ENCODE assay signal across 17 cellular contexts in the genomic region with DNA sequence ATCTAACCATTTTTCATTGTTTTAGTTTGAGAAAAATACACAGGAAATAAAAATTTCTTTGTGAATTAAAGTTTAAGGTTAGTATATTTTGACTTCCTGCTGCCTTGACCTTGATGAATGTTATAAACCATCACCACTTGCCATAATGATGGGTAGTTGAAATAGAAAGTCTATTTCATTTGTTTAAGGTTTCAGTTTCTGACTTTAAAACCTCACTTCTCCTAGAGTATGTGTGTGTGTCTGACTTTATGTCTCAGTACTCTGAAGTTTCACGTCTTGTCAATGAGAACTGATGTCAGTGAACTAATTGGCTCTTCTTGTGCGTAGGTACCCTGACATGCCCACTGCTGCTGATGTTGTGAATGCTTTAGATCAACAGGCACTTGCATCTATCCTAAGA.
DNase-seq lines count a peak whose midpoint lies in the region; ATAC-seq, FAIRE-seq and TF ChIP-seq lines count a peak whose summit lies in the region.
"Had no signal": no experiment of that assay in that cellular context is flagged by ENCODE, and none has a peak within 500 bp of the region (broad histone marks: within the 10 kb centered on the region; RNA-seq: fewer than 3 reads in every experiment).

No MANE protein-coding gene starts in this region.

- no peak for TF ChIP-seq CTCF in esophagus muscularis mucosa (IDR thresholded peaks at IDR 0.05)

- FAIRE-seq in GM12892 (lab: Jason Lieb, UNC), result peak; percentile 92

- DNase-seq in GM12892 (ENCODE audit: insufficient read length), result no peak
- DNase-seq in esophagus muscularis mucosa (ENCODE audit: extremely low spot score), result no peak
- DNase-seq in HAP-1 (ENCODE audit: low spot score in 2 of 2), result no peak
- DNase-seq in central memory CD4-positive, alpha-beta T cell, result no peak
- no peak for DNase-seq in NCI-H524 treated with DMSO at 0.1 percent for 48 hours (lab: John Stamatoyannopoulos, UW)
- DNase-seq: activated T-cell treated with anti-CD3 and anti-CD28 coated beads, Interleukin-2, amount 50 U/mL, for 72 hours; GDM1; HFFc6; hypothalamus; mesendoderm; NCI-H526; psoas muscle; stimulated activated CD4-positive, alpha-beta T cell treated with anti-CD3 and anti-CD28 coated beads, Interleukin-2, amount 100 ng/mL, for 24 hours; stomach had no signal

- no peak overlapping the region for H3K27ac ChIP-seq in esophagus muscularis mucosa (replicated peaks in 1 of 4)
- H3K27ac ChIP-seq: psoas muscle, stomach had no signal

- TF ChIP-seq POLR2A in GM12892 (IDR thresholded peaks at IDR 0.05; ENCODE audit: low read depth, low read length), result no peak
- TF ChIP-seq POLR2A in esophagus muscularis mucosa (IDR thresholded peaks at IDR 0.05; ENCODE audit: low read depth), result no peak

- no peaks in the 10 kb centered on the region for H3K9me3 ChIP-seq in esophagus muscularis mucosa
- H3K9me3 ChIP-seq in HAP-1, result no peaks in the 10 kb centered on the region
- H3K9me3 ChIP-seq: psoas muscle, stomach had no signal

- no peaks in the 10 kb centered on the region for H3K27me3 ChIP-seq in esophagus muscularis mucosa
- no peaks in the 10 kb centered on the region for H3K27me3 ChIP-seq in HAP-1 (ENCODE audit: low read depth)
- H3K27me3 ChIP-seq: stomach had no signal

- intact Hi-C loops in esophagus muscularis mucosa (cut with DNase I), result no loop called here

- 88% methylated on average over 2 of the region's 2 CpGs for WGBS in esophagus muscularis mucosa

- in situ Hi-C loops in HAP-1 (cut with MboI; ENCODE audit: low sequenced_read_pairs), result no loop called here

- H3K36me3 ChIP-seq in esophagus muscularis mucosa, result peaks cover 0 to 39% (median 12%) of the 10 kb centered on the region in 4 donors
- H3K36me3 ChIP-seq in HAP-1 (replicated peaks), result no peaks in the 10 kb centered on the region

- TF ChIP-seq EP300 in esophagus muscularis mucosa (IDR thresholded peaks at IDR 0.05), result no peak

- ATAC-seq in GM19351 (IDR thresholded peaks at IDR 0.05; ENCODE audit: unreplicated experiment), result peak; percentile 99
- peak; percentile 95 for ATAC-seq in HG02610 (IDR thresholded peaks at IDR 0.05; ENCODE audit: unreplicated experiment)
- ATAC-seq in HG03280 (IDR thresholded peaks at IDR 0.05; ENCODE audit: unreplicated experiment), result peak; percentile 95
- ATAC-seq: activated T-cell treated with anti-CD3 and anti-CD28 coated beads, Interleukin-2, amount 50 U/mL, for 72 hours; psoas muscle had no signal

- H3K4me1 ChIP-seq in esophagus muscularis mucosa (no peaks in the 10 kb centered on the region), HAP-1 (no peaks in the 10 kb centered on the region)
- H3K4me1 ChIP-seq: psoas muscle, stomach had no signal

- no peak overlapping the region for H3K4me3 ChIP-seq in esophagus muscularis mucosa
- no peak overlapping the region for H3K4me3 ChIP-seq in HAP-1
- H3K4me3 ChIP-seq: psoas muscle, stomach had no signal
